ENCODE assay signal across 1 cellular context in the genomic region with DNA sequence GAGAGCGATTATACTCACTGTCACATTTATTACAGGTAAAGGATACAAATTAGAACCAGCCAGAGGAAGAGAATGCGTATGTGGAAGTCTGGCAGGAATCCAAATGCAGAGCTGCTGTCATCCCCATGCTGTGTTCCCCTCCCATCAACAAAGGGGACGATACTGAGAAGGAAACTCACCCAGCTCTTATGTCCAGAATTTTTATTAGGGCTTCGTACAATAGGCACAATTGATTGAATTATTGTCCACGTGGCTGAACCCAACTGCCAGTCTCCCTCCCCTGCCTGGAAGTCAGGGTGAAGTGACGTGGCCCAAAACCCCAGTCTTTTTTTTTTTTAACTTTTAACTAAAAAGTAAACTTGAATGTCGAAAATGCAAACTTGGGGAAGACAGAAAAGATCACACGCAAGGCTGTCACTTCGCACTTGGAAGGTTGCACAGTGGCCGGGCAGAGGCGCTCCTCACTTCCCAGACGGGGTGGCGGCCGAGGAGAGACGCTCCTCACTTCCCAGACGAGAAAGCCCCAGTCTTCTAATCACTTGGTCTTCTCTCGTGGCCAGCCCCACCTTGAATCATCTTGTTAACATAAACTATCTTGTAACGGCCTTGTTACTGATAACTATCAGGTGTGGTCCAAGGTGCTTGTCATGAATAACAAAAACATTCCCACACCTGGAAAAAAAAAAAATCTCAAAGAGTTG.
TF ChIP-seq lines count a peak whose summit lies in the region.

No MANE protein-coding gene starts in this region.

TF ChIP-seq in GM23338, 12 proteins besides CTCF, POLR2A, EP300 and RAD21:
- TF ChIP-seq, protein P1, sequence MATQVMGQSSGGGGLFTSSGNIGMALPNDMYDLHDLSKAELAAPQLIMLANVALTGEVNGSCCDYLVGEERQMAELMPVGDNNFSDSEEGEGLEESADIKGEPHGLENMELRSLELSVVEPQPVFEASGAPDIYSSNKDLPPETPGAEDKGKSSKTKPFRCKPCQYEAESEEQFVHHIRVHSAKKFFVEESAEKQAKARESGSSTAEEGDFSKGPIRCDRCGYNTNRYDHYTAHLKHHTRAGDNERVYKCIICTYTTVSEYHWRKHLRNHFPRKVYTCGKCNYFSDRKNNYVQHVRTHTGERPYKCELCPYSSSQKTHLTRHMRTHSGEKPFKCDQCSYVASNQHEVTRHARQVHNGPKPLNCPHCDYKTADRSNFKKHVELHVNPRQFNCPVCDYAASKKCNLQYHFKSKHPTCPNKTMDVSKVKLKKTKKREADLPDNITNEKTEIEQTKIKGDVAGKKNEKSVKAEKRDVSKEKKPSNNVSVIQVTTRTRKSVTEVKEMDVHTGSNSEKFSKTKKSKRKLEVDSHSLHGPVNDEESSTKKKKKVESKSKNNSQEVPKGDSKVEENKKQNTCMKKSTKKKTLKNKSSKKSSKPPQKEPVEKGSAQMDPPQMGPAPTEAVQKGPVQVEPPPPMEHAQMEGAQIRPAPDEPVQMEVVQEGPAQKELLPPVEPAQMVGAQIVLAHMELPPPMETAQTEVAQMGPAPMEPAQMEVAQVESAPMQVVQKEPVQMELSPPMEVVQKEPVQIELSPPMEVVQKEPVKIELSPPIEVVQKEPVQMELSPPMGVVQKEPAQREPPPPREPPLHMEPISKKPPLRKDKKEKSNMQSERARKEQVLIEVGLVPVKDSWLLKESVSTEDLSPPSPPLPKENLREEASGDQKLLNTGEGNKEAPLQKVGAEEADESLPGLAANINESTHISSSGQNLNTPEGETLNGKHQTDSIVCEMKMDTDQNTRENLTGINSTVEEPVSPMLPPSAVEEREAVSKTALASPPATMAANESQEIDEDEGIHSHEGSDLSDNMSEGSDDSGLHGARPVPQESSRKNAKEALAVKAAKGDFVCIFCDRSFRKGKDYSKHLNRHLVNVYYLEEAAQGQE (IDR thresholded peaks at IDR 0.05; ENCODE audit: unreplicated experiment), result no peak
- TF ChIP-seq NANOG (IDR thresholded peaks at IDR 0.05; ENCODE audit: borderline replicate concordance) (no peak), ZNF331 (CRISPR knock-in tag; IDR thresholded peaks at IDR 0.05; ENCODE audit: low read depth) (no peak), CREB1 (CRISPR knock-in tag; IDR thresholded peaks at IDR 0.05; ENCODE audit: low read depth) (no peak)
- TF ChIP-seq, protein P2, sequence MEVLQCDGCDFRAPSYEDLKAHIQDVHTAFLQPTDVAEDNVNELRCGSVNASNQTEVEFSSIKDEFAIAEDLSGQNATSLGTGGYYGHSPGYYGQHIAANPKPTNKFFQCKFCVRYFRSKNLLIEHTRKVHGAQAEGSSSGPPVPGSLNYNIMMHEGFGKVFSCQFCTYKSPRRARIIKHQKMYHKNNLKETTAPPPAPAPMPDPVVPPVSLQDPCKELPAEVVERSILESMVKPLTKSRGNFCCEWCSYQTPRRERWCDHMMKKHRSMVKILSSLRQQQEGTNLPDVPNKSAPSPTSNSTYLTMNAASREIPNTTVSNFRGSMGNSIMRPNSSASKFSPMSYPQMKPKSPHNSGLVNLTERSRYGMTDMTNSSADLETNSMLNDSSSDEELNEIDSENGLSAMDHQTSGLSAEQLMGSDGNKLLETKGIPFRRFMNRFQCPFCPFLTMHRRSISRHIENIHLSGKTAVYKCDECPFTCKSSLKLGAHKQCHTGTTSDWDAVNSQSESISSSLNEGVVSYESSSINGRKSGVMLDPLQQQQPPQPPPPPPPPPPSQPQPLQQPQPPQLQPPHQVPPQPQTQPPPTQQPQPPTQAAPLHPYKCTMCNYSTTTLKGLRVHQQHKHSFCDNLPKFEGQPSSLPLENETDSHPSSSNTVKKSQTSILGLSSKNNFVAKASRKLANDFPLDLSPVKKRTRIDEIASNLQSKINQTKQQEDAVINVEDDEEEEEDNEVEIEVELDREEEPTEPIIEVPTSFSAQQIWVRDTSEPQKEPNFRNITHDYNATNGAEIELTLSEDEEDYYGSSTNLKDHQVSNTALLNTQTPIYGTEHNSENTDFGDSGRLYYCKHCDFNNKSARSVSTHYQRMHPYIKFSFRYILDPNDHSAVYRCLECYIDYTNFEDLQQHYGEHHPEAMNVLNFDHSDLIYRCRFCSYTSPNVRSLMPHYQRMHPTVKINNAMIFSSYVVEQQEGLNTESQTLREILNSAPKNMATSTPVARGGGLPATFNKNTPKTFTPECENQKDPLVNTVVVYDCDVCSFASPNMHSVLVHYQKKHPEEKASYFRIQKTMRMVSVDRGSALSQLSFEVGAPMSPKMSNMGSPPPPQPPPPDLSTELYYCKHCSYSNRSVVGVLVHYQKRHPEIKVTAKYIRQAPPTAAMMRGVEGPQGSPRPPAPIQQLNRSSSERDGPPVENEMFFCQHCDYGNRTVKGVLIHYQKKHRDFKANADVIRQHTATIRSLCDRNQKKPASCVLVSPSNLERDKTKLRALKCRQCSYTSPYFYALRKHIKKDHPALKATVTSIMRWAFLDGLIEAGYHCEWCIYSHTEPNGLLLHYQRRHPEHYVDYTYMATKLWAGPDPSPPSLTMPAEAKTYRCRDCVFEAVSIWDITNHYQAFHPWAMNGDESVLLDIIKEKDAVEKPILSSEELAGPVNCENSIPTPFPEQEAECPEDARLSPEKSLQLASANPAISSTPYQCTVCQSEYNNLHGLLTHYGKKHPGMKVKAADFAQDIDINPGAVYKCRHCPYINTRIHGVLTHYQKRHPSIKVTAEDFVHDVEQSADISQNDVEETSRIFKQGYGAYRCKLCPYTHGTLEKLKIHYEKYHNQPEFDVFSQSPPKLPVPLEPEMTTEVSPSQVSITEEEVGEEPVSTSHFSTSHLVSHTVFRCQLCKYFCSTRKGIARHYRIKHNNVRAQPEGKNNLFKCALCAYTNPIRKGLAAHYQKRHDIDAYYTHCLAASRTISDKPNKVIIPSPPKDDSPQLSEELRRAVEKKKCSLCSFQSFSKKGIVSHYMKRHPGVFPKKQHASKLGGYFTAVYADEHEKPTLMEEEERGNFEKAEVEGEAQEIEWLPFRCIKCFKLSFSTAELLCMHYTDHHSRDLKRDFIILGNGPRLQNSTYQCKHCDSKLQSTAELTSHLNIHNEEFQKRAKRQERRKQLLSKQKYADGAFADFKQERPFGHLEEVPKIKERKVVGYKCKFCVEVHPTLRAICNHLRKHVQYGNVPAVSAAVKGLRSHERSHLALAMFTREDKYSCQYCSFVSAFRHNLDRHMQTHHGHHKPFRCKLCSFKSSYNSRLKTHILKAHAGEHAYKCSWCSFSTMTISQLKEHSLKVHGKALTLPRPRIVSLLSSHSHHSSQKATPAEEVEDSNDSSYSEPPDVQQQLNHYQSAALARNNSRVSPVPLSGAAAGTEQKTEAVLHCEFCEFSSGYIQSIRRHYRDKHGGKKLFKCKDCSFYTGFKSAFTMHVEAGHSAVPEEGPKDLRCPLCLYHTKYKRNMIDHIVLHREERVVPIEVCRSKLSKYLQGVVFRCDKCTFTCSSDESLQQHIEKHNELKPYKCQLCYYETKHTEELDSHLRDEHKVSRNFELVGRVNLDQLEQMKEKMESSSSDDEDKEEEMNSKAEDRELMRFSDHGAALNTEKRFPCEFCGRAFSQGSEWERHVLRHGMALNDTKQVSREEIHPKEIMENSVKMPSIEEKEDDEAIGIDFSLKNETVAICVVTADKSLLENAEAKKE (CRISPR knock-in tag; IDR thresholded peaks at IDR 0.05), result no peak
